In genomic region chr11:83191986-83192385, GRCh38 we compare ENCODE assay signal across 10 cellular contexts. TPM values are rescaled to one million over a fixed set of nuclear protein-coding genes. Genes with fewer than 3 reads are reported as not detected.
A peak's percentile ranks its signal among the peaks of the same experiment; 100 is the strongest.
DNase-seq lines count a peak whose midpoint lies in the region; ATAC-seq and TF ChIP-seq lines count a peak whose summit lies in the region.
"Had no signal": no experiment of that assay in that cellular context is flagged by ENCODE, and none has a peak within 500 bp of the region (broad histone marks: within the 10 kb centered on the region; RNA-seq: fewer than 3 reads in every experiment).

No MANE protein-coding gene starts in this region.

- H3K36me3 Mint-ChIP-seq in HFFc6 (ENCODE audit: low read depth): peaks cover 20% of the 10 kb centered on the region
- peaks cover 32% of the 10 kb centered on the region for H3K36me3 Mint-ChIP-seq in activated naive CD8-positive, alpha-beta T cell treated with anti-CD3 and anti-CD28 coated beads, Interleukin-2, amount 50 U/mL, for 24 hours (ENCODE audit: low read depth)

- H3K4me3 Mint-ChIP-seq in HFFc6: peak overlapping the region; percentile 98
- peak overlapping the region; percentile 99 for H3K4me3 Mint-ChIP-seq in activated naive CD8-positive, alpha-beta T cell treated with anti-CD3 and anti-CD28 coated beads, Interleukin-2, amount 50 U/mL, for 24 hours

- H3K9me3 ChIP-seq in mucosa of rectum (ENCODE audit: control insufficient read depth in 2 of 2, low read length in 2 of 2): no peaks in the 10 kb centered on the region

- no peaks in the 10 kb centered on the region for H3K27me3 Mint-ChIP-seq in HFFc6 (ENCODE audit: insufficient read depth)
- no peaks in the 10 kb centered on the region for H3K27me3 Mint-ChIP-seq in activated naive CD8-positive, alpha-beta T cell treated with anti-CD3 and anti-CD28 coated beads, Interleukin-2, amount 50 U/mL, for 24 hours

- H3K36me3 ChIP-seq in mucosa of rectum (ENCODE audit: control insufficient read depth in 2 of 2, insufficient read depth in 2 of 2, low read length in 2 of 2): peaks cover 14 to 21% of the 10 kb centered on the region in 2 donors

- peak overlapping the region; percentile 98; the same call in 1 of the 2 replicates for H3K27ac Mint-ChIP-seq in HFFc6
- H3K27ac Mint-ChIP-seq in activated naive CD8-positive, alpha-beta T cell treated with anti-CD3 and anti-CD28 coated beads, Interleukin-2, amount 50 U/mL, for 24 hours: peak overlapping the region; percentile 97

- H3K4me3 ChIP-seq in mucosa of rectum (ENCODE audit: low read length in 2 of 2): peak overlapping the region; percentile 37 to 99

- H3K9me3 Mint-ChIP-seq in HFFc6: no peaks in the 10 kb centered on the region
- no peaks in the 10 kb centered on the region for H3K9me3 Mint-ChIP-seq in activated naive CD8-positive, alpha-beta T cell treated with anti-CD3 and anti-CD28 coated beads, Interleukin-2, amount 50 U/mL, for 24 hours

- DNase-seq in HFFc6 (no peak), hippocampal formation (lab: John Stamatoyannopoulos, UW) (no peak), NCI-H2029 treated with DMSO at 0.1 percent for 48 hours (lab: John Stamatoyannopoulos, UW) (no peak), DMS 273 (lab: John Stamatoyannopoulos, UW; ENCODE audit: unreplicated experiment) (no peak), NCI-H1105 (lab: John Stamatoyannopoulos, UW) (no peak)
- no peak for DNase-seq in activated naive CD8-positive, alpha-beta T cell treated with anti-CD3 and anti-CD28 coated beads, Interleukin-2, amount 50 U/mL, for 24 hours
- DNase-seq: DMS79, SIG-M5 had no signal

- peaks cover 34% of the 10 kb centered on the region for H3K4me1 Mint-ChIP-seq in HFFc6 (ENCODE audit: low read depth)
- peaks cover 40% of the 10 kb centered on the region for H3K4me1 Mint-ChIP-seq in activated naive CD8-positive, alpha-beta T cell treated with anti-CD3 and anti-CD28 coated beads, Interleukin-2, amount 50 U/mL, for 24 hours

- ATAC-seq in activated naive CD8-positive, alpha-beta T cell treated with anti-CD3 and anti-CD28 coated beads, Interleukin-2, amount 50 U/mL, for 24 hours: no peak

- H3K4me1 ChIP-seq in mucosa of rectum (ENCODE audit: control insufficient read depth in 2 of 2, insufficient read depth in 2 of 2, low read length in 2 of 2): peaks cover 17 to 21% of the 10 kb centered on the region in 2 donors

- no peak for TF ChIP-seq CTCF in 22Rv1 (IDR thresholded peaks at IDR 0.05)
- TF ChIP-seq CTCF in HFFc6 (IDR thresholded peaks at IDR 0.05): no peak

- peak overlapping the region in 1 of 2 donors; percentile 91 for H3K9ac ChIP-seq in mucosa of rectum (ENCODE audit: low read depth in 1 of 2, low read length in 2 of 2)

- H3K27me3 ChIP-seq in mucosa of rectum (ENCODE audit: control insufficient read depth in 2 of 2, insufficient read depth in 2 of 2, low read length in 2 of 2): no peaks in the 10 kb centered on the region

- peak overlapping the region; percentile 75; the same call in 1 of the 2 replicates for H3K27ac ChIP-seq in 22Rv1
- no peak overlapping the region for H3K27ac ChIP-seq in mucosa of rectum (ENCODE audit: low read depth in 2 of 2, low read length in 2 of 2)

RNA-seq across cellular contexts. Expression of gene ANKRD42, which starts 1.5 kb away (rescaled TPM):
- 10 to 100 TPM; 11.9 to 16.5 (median 13.1) TPM for total RNA-seq in HFFc6 (2021; fragmentation: NEBNext Ultra II Directional; extraction: Animal tissue kit (Norgen Biotek cat#: 25700))

RNA-seq across cellular contexts. Expression of gene PCF11, which starts 35.1 kb away (rescaled TPM):
- total RNA-seq in HFFc6 (2021; fragmentation: NEBNext Ultra II Directional; extraction: Animal tissue kit (Norgen Biotek cat#: 25700)): 10 to 100 TPM; 22.4 to 26.6 (median 24.7) TPM
